Comparison of ENCODE assay signal across 8 cellular contexts in genomic region chr3:122074621-122075265, GRCh38. TPM values are rescaled to one million over a fixed set of nuclear protein-coding genes. Genes with fewer than 3 reads are reported as not detected.
A peak's percentile ranks its signal among the peaks of the same experiment; 100 is the strongest.
DNase-seq lines count a peak whose midpoint lies in the region; ATAC-seq and TF ChIP-seq lines count a peak whose summit lies in the region.
"Had no signal": no experiment of that assay in that cellular context is flagged by ENCODE, and none has a peak within 500 bp of the region (broad histone marks: within the 10 kb centered on the region; RNA-seq: fewer than 3 reads in every experiment).

No MANE protein-coding gene starts in this region.

- in situ Hi-C loops in gastrocnemius medialis (cut with MboI; ENCODE audit: low sequenced_read_pairs in 4 of 4) = no loop called here

- no peak overlapping the region for H3K27ac ChIP-seq in gastrocnemius medialis

- ATAC-seq in GM19043 (IDR thresholded peaks at IDR 0.05; ENCODE audit: low read depth, unreplicated experiment) (peak; percentile 49), HG02938 (IDR thresholded peaks at IDR 0.05; ENCODE audit: unreplicated experiment) (peak; percentile 68), gastrocnemius medialis (no peak)

- intact Hi-C loops in gastrocnemius medialis (cut with DNase I; ENCODE audit: low total_unique reads) = no loop called here

- no peak overlapping the region for H3K4me3 ChIP-seq in gastrocnemius medialis

- TF ChIP-seq POLR2A in gastrocnemius medialis (IDR thresholded peaks at IDR 0.05) = no peak

- no peaks in the 10 kb centered on the region for H3K36me3 ChIP-seq in gastrocnemius medialis

- H3K4me1 ChIP-seq in gastrocnemius medialis = no peaks in the 10 kb centered on the region

- no peaks in the 10 kb centered on the region for H3K27me3 ChIP-seq in gastrocnemius medialis

- H3K9me3 ChIP-seq in gastrocnemius medialis = no peaks in the 10 kb centered on the region

- no peak for TF ChIP-seq CTCF in gastrocnemius medialis (IDR thresholded peaks at IDR 0.05 in 4 of 5, conservative IDR thresholded peaks at IDR 0.05 in 1 of 5)

- DNase-seq in SKM-1 (lab: John Stamatoyannopoulos, UW; ENCODE audit: unreplicated experiment) = peak; percentile 66
- peak; percentile 8 to 30 for DNase-seq in gastrocnemius medialis
- no peak for DNase-seq in COLO829 (ENCODE audit: low spot score)
- DNase-seq in LoVo (ENCODE audit: low spot score) = no peak
- DNase-seq in KG1 (lab: John Stamatoyannopoulos, UW) = no peak
- DNase-seq: natural killer cell had no signal

RNA-seq across cellular contexts. Expression of gene CD86, which starts 19.6 kb away (rescaled TPM):
- total RNA-seq in gastrocnemius medialis = 1 to 10 TPM in 3 of 4 donors, under 1 TPM in 1; 0.92 to 2.4 (median 1.6) TPM

RNA-seq across cellular contexts. Expression of gene ILDR1, which starts 52.7 kb away (rescaled TPM):
- total RNA-seq in gastrocnemius medialis = not detected

Comparison
In these comparisons a context has a peak if more than half of its experiments do, and no peak if none do; other contexts are left out.
1. ATAC-seq: peak in GM19043 (single experiment) and HG02938 (single experiment); none in gastrocnemius medialis (0 of 2).
2. DNase-seq: peak in SKM-1 (single experiment) and gastrocnemius medialis (2 of 2); none in COLO829 (single experiment), LoVo (single experiment) and KG1 (single experiment).